ENCODE assay signal across 1 cellular context in the genomic region with DNA sequence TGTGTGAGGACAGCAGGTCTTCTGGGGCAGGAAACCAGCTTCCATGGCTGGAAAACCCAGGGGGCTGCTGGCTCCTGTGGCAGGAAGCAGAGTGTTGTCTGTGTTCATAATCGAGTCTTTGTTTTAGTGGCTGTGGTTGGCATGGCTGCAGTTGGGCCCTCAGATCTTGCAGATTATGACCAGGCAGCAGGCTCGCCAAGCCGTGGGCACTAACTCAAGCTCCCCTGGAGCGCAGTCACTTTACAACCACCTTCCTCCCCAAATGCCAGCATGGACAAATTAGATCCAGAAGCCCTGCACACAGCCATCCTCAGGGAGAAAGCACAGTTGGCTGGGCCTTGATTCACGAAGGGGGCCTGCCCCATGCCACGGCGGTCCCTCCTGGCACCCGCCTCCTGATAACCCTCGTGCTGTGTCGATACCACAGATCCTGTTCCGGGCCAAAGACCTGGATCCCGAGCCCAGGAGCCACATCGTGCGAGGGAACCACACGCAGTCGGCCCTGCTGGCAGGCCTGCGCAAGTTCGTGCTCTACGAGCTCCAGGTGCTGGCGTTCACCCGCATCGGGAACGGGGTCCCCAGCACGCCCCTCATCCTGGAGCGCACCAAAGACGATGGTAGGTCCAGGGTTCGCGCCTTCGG.
TF ChIP-seq lines count a peak whose summit lies in the region.

No MANE protein-coding gene starts in this region.

TF ChIP-seq in HepG2, 621 proteins besides CTCF, POLR2A, EP300 and RAD21:
- 0 out of 2 replicates have a peak, but pooled peaks have one; percentile 48 for TF ChIP-seq HNRNPL (IDR thresholded peaks at IDR 0.05; ENCODE audit: low read depth, low read length)
- no peak for TF ChIP-seq ZNF850 (CRISPR knock-in tag; conservative IDR thresholded peaks at IDR 0.05)
TF ChIP-seq in HepG2: peak in this region for 1.
